In the genomic region with DNA sequence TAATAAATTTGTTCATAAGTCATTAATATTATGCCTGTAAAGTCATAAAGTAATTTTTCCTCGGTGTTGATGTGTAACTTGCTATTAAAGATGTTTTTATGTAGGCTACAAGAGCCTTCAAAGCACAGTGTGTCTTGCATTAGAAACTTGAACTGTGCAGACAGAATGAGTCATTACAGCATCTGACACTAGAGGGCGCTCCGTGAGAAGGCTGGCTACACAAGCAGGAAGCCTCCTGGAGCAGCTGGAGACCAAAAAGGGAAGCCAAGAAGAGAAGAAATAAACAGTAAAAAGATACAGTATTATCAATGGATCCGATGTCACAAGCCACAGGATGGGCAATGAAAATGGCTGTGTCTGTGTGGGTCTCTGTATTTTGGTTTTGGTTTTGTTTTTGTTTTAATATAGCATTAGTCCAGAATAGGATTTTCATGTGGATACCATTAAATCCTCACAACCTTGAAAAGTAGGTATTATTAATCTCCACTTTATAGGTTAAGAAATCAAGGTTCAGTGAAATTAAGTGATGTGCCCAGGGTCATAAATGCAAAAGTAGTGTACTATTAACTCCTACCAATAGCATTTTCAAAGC, we compare ENCODE assay signal across 2 cellular contexts.
TF ChIP-seq lines count a peak whose summit lies in the region.

No MANE protein-coding gene starts in this region.

TF ChIP-seq in HCT116, 20 proteins besides CTCF, POLR2A, EP300 and RAD21 (continued from another document):
- TF ChIP-seq, protein P1, sequence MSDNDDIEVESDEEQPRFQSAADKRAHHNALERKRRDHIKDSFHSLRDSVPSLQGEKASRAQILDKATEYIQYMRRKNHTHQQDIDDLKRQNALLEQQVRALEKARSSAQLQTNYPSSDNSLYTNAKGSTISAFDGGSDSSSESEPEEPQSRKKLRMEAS (IDR thresholded peaks at IDR 0.05): no peak; the same call in 1 of the 2 replicates
- TF ChIP-seq EZH2phosphoT487 (IDR thresholded peaks at IDR 0.05; ENCODE audit: borderline replicate concordance) (no peak), ZFX (IDR thresholded peaks at IDR 0.05) (no peak), JUND (IDR thresholded peaks at IDR 0.05) (peak; percentile 34; the same call in 1 of the 2 replicates)
TF ChIP-seq in HCT116: peak in this region for 1.

TF ChIP-seq in SK-N-SH treated with all-trans-retinoic acid at 6 μM for 48 hours, 23 proteins besides CTCF, POLR2A, EP300 and RAD21 (continued from another document):
- TF ChIP-seq, protein P2, sequence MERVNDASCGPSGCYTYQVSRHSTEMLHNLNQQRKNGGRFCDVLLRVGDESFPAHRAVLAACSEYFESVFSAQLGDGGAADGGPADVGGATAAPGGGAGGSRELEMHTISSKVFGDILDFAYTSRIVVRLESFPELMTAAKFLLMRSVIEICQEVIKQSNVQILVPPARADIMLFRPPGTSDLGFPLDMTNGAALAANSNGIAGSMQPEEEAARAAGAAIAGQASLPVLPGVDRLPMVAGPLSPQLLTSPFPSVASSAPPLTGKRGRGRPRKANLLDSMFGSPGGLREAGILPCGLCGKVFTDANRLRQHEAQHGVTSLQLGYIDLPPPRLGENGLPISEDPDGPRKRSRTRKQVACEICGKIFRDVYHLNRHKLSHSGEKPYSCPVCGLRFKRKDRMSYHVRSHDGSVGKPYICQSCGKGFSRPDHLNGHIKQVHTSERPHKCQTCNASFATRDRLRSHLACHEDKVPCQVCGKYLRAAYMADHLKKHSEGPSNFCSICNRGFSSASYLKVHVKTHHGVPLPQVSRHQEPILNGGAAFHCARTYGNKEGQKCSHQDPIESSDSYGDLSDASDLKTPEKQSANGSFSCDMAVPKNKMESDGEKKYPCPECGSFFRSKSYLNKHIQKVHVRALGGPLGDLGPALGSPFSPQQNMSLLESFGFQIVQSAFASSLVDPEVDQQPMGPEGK (CRISPR knock-in tag; IDR thresholded peaks at IDR 0.05; ENCODE audit: borderline replicate concordance): no peak
